In genomic region chr1:206924549-206925115, GRCh38 we compare ENCODE assay signal across 1 cellular context.
TF ChIP-seq lines count a peak whose summit lies in the region.

No MANE protein-coding gene starts in this region.

TF ChIP-seq in A549, 52 proteins besides CTCF, POLR2A, EP300 and RAD21:
- no peak for TF ChIP-seq MAZ (IDR thresholded peaks at IDR 0.05; ENCODE audit: borderline replicate concordance, low read depth, low read length)
- no peak for TF ChIP-seq MAX (IDR thresholded peaks at IDR 0.05)
- TF ChIP-seq RARB (CRISPR knock-in tag; IDR thresholded peaks at IDR 0.05) = no peak
- no peak for TF ChIP-seq CBX2 (IDR thresholded peaks at IDR 0.05; ENCODE audit: borderline replicate concordance, low read depth)
